ENCODE assay signal across 8 cellular contexts in the genomic region with DNA sequence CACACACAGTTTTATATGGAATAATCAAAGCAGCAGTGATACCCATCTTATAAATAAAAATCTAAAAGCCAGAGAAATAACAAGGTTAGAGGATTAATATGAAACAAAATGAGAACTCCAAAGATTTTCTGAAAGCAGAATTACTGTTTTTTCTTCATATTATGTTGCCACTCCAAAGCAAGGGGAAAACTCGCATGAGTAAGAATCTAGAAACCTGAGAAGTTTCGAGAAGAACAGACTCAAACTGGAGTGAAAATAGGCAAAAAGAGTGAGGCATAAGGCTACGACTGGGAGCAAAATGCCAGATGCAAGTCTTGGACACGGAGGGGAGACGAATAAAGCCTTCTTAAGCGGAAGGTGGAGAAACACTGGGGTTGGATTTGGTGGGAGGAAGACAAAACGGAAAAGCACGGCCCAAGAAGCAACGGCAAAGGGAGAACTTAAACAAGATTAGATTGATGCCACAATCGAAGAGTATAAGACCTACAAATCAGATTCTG. TPM values are rescaled to one million over a fixed set of nuclear protein-coding genes. Genes with fewer than 3 reads are reported as not detected.
DNase-seq lines count a peak whose midpoint lies in the region; ATAC-seq, FAIRE-seq and TF ChIP-seq lines count a peak whose summit lies in the region.

No MANE protein-coding gene starts in this region.

- DNase-seq in NCI-H345 (lab: John Stamatoyannopoulos, UW) (peak; percentile 27), NCI-H345 treated with DMSO at 0.1 percent for 48 hours (lab: John Stamatoyannopoulos, UW; ENCODE audit: unreplicated experiment) (no peak), PC-3 (no peak), H1 (ENCODE audit: low read depth in 1 of 2, low spot score in 2 of 2) (no peak), NCI-H146 (lab: John Stamatoyannopoulos, UW) (no peak), superior temporal gyrus (ENCODE audit: extremely low spot score) (no peak)

- peak overlapping the region; percentile 98; the same call in 1 of the 2 replicates for H2BK5ac ChIP-seq in H1 (ENCODE audit: low read depth, low read length)

- no TSS peak for BruUV-seq in PC-3 (replicated peaks; lab: Mats Ljungman, UMichigan)

- H3K23ac ChIP-seq in H1 (ENCODE audit: insufficient read length): no peak overlapping the region

- H2AK5ac ChIP-seq in H1 (ENCODE audit: low read depth, low read length): no peak overlapping the region

- H3K27me3 ChIP-seq in PC-3 (ENCODE audit: low read length) (no peaks in the 10 kb centered on the region), H1 (replicated peaks in 1 of 4; ENCODE audit: control insufficient read depth in 3 of 4, extremely low read depth in 1 of 4, insufficient read depth in 3 of 4, low read length in 3 of 4) (no peaks in the 10 kb centered on the region), neural cell (ENCODE audit: insufficient read depth, low read depth, low read length) (no peaks in the 10 kb centered on the region)

- H2BK120ac ChIP-seq in H1 (replicated peaks; ENCODE audit: low read depth, low read length): no peak overlapping the region

- no peak overlapping the region for H2BK12ac ChIP-seq in H1 (ENCODE audit: low read depth, low read length)

- no peak for TF ChIP-seq POLR2A in H1 (IDR thresholded peaks at IDR 0.05; ENCODE audit: control extremely low read depth in 1 of 2, low read depth in 2 of 2, low read length in 2 of 2)

- H3K4me3 ChIP-seq in PC-3 (ENCODE audit: low read length) (peak overlapping the region; percentile 93), H1 (ENCODE audit: extremely low read depth in 1 of 4, insufficient read depth in 2 of 4, low read depth in 3 of 4, low read length in 4 of 4) (peak overlapping the region; percentile 83 to 99 (median 92)), neural cell (ENCODE audit: low read length) (peak overlapping the region; percentile 83)

- peak; percentile 5 for ATAC-seq in PC-3
- ATAC-seq in HG03139 (IDR thresholded peaks at IDR 0.05; ENCODE audit: unreplicated experiment): no peak

- intact Hi-C loops in PC-3 (cut with micrococcal nuclease): loop anchor here (2.0 kb wide), 1 partner anchor 37 kb away; no protein-coding TSS in a partner anchor

- H3K18ac ChIP-seq in H1 (ENCODE audit: extremely low read depth, low read length): no peak overlapping the region

- H3K9me3 ChIP-seq in PC-3 (ENCODE audit: low read length): no peaks in the 10 kb centered on the region
- no peaks in the 10 kb centered on the region for H3K9me3 ChIP-seq in H1 (ENCODE audit: insufficient read depth in 2 of 2, low read depth in 1 of 2, low read length in 1 of 2)
- no peaks in the 10 kb centered on the region for H3K9me3 ChIP-seq in neural cell (ENCODE audit: low read length)

- no peak overlapping the region for H4K91ac ChIP-seq in H1 (replicated peaks; ENCODE audit: insufficient read length, low read length)

- no peak overlapping the region for H2BK20ac ChIP-seq in H1 (ENCODE audit: low read length)

- H3K9ac ChIP-seq in PC-3 (ENCODE audit: low read length) (peak overlapping the region; percentile 95), H1 (replicated peaks in 1 of 4; ENCODE audit: extremely low read depth in 1 of 4, low read depth in 3 of 4, low read length in 3 of 4) (peak overlapping the region; percentile 64 to 95 (median 90)), neural cell (ENCODE audit: low read length) (peak overlapping the region; percentile 92)

- TF ChIP-seq CTCF in PC-3 (conservative IDR thresholded peaks at IDR 0.05; ENCODE audit: low read depth, low read length): no peak
- no peak for TF ChIP-seq CTCF in H1 (IDR thresholded peaks at IDR 0.05; ENCODE audit: control extremely low read depth in 1 of 3, insufficient read depth in 1 of 3, low read depth in 1 of 3, low read length in 3 of 3)
- TF ChIP-seq CTCF in neural cell (IDR thresholded peaks at IDR 0.05; ENCODE audit: poor library complexity, severe bottlenecking): no peak

- H3K4me2 ChIP-seq in PC-3 (ENCODE audit: low read length): peak overlapping the region; percentile 95
- H3K4me2 ChIP-seq in H1 (ENCODE audit: insufficient read depth in 1 of 2, low read depth in 2 of 2, low read length in 2 of 2): peak overlapping the region; percentile 74 to 94
- H3K4me2 ChIP-seq in neural cell (ENCODE audit: low read length): peak overlapping the region; percentile 71

- 1% methylated on average over 10 of the region's 10 CpGs; no CpG with 5 or more reads in 1 of the 2 experiments for WGBS in H1 (ENCODE audit: extremely low coverage in 1 of 2, insufficient coverage in 1 of 2, insufficient read length in 1 of 2, insufficient replicate concordance in 2 of 2, low coverage in 1 of 2, low lambda C conversion rate in 2 of 2, missing lambda C conversion rate in 1 of 2), 2 experiments

- H3K79me1 ChIP-seq in H1 (ENCODE audit: low read depth, low read length): peaks cover 3% of the 10 kb centered on the region; the same call in 1 of the 2 replicates

- no peak for TF ChIP-seq RAD21 in H1 (IDR thresholded peaks at IDR 0.05 in 1 of 2, conservative IDR thresholded peaks at IDR 0.05 in 1 of 2; ENCODE audit: low read depth in 2 of 2, low read length in 2 of 2)
- TF ChIP-seq RAD21 in neural cell (conservative IDR thresholded peaks at IDR 0.05): no peak

- CTCF ChIA-PET in PC-3 (lab: Charles Lee): interaction anchor here (1.0 kb wide), 1 partner anchor 38 kb away, joined by 11 read pairs; no protein-coding TSS in a partner anchor
- CTCF ChIA-PET in H1 (lab: Charles Lee; ENCODE audit: partially characterized antibody): interaction anchor here (0.7 to 2.2 kb wide), 7 partner anchors 11 to 110 kb away, joined by 3 to 13 read pairs (median 5); no protein-coding TSS in a partner anchor

- no peak for FAIRE-seq in H1 (lab: Jason Lieb, UNC)

- no peak overlapping the region for H4K8ac ChIP-seq in H1 (ENCODE audit: extremely low read depth, insufficient read depth, low read length)

- H2AFZ ChIP-seq in PC-3 (ENCODE audit: low read length) (peak overlapping the region; percentile 90), H1 (ENCODE audit: low read length) (0 out of 2 replicates have a peak overlapping the region, but pooled peaks have one; percentile 22), neural cell (ENCODE audit: low read depth, low read length) (peak overlapping the region; percentile 92)

- H2BK15ac ChIP-seq in H1 (ENCODE audit: low read length): no peak overlapping the region

- peaks cover 3% of the 10 kb centered on the region; the same call in 1 of the 2 replicates for H3K23me2 ChIP-seq in H1 (ENCODE audit: low read depth, low read length)

- no peaks in the 10 kb centered on the region for H3F3A ChIP-seq in PC-3 (ENCODE audit: low read length, unreplicated experiment)
- H3F3A ChIP-seq in neural cell (ENCODE audit: insufficient read depth, low read length, poor library complexity, severe bottlenecking): no peaks in the 10 kb centered on the region

- H3K36me3 ChIP-seq in PC-3 (ENCODE audit: low read depth, low read length): no peaks in the 10 kb centered on the region
- peaks cover 0 to 3% (median 0%) of the 10 kb centered on the region in 4 experiments; a peak in 1 of 8 replicates for H3K36me3 ChIP-seq in H1 (ENCODE audit: control insufficient read depth in 2 of 4, insufficient read depth in 4 of 4, low read length in 3 of 4)
- H3K36me3 ChIP-seq in neural cell (ENCODE audit: insufficient read depth, low read length): no peaks in the 10 kb centered on the region

- H3K14ac ChIP-seq in H1 (ENCODE audit: insufficient read length): no peak overlapping the region

- H3K79me2 ChIP-seq in PC-3 (ENCODE audit: low read length) (peaks cover 55% of the 10 kb centered on the region), H1 (ENCODE audit: control insufficient read depth in 1 of 2, insufficient read depth in 2 of 2, low read length in 2 of 2) (peaks cover 15 to 54% of the 10 kb centered on the region in 2 experiments), neural cell (replicated peaks; ENCODE audit: insufficient read depth, low read length) (peaks cover 51% of the 10 kb centered on the region)

- H3K9me2 ChIP-seq in PC-3 (replicated peaks; ENCODE audit: low read length): no peaks in the 10 kb centered on the region
- H3K9me2 ChIP-seq in neural cell (ENCODE audit: insufficient read depth, low read length): no peaks in the 10 kb centered on the region

- H3K27ac ChIP-seq in PC-3 (ENCODE audit: low read length) (peak overlapping the region; percentile 89), H1 (ENCODE audit: low read depth, low read length) (peak overlapping the region; percentile 96; the same call in 1 of the 2 replicates), neural cell (ENCODE audit: low read length) (peak overlapping the region; percentile 92)

- H3K4me1 ChIP-seq in PC-3 (ENCODE audit: insufficient read depth, low read length) (peaks cover 7% of the 10 kb centered on the region), H1 (replicated peaks in 1 of 4; ENCODE audit: control insufficient read depth in 3 of 4, insufficient read depth in 4 of 4, low read length in 3 of 4) (no peaks in the 10 kb centered on the region; a peak in 1 of 7 replicates)

- POLR2A ChIA-PET in PC-3 (lab: Charles Lee; ENCODE audit: unreplicated experiment): interaction anchor here (0.6 to 0.9 kb wide), 4 partner anchors 10 to 153 kb away, joined by 3 to 4 read pairs (median 3); no protein-coding TSS in a partner anchor
- POLR2A ChIA-PET in H1 (lab: Charles Lee; ENCODE audit: partially characterized antibody): interaction anchor here (0.7 to 4.6 kb wide), 29 partner anchors 7 to 288 kb away, joined by 3 to 94 read pairs (median 5); partner anchors contain the start of genes KCP and TSPAN33

- H4K20me1 ChIP-seq in PC-3 (ENCODE audit: low read length): peaks cover 30% of the 10 kb centered on the region
- H4K20me1 ChIP-seq in H1 (replicated peaks in 1 of 2; ENCODE audit: control insufficient read depth in 1 of 2, insufficient read depth in 2 of 2, low read length in 2 of 2): peaks cover 5 to 6% of the 10 kb centered on the region in 2 experiments
- H4K20me1 ChIP-seq in neural cell (ENCODE audit: insufficient read depth): no peaks in the 10 kb centered on the region

- TF ChIP-seq EP300 in H1 (IDR thresholded peaks at IDR 0.05; ENCODE audit: borderline replicate concordance in 1 of 2, low read depth in 2 of 2, low read length in 2 of 2) (no peak), neural cell (conservative IDR thresholded peaks at IDR 0.05; ENCODE audit: poor library complexity, severe bottlenecking) (no peak)

- H3K4ac ChIP-seq in H1 (replicated peaks; ENCODE audit: insufficient read length, low read depth, low read length): no peak overlapping the region

- H3K56ac ChIP-seq in H1 (replicated peaks; ENCODE audit: insufficient read length, low read depth, low read length): no peak overlapping the region

- no peak overlapping the region for H4K5ac ChIP-seq in H1 (ENCODE audit: insufficient read length, low read depth, low read length)

RNA-seq across cellular contexts. Expression of gene TNPO3, which starts 0.9 kb away (rescaled TPM):
- total RNA-seq in PC-3 (2014; rRNA removed): 55.9 and 57.3 TPM in 2 replicates
- total RNA-seq in H1 (2021; fragmentation: NEBNext Ultra II Directional; extraction: Animal tissue kit (Norgen Biotek cat#: 25700)): 99.2 and 100 TPM in 2 replicates
- polyA plus RNA-seq in H1 (2011; rRNA removed): 54.1 and 67.6 TPM in 2 replicates
- 72.2 TPM for polyA plus RNA-seq in H1 (2011; cell fraction: cytosol; rRNA removed)
- polyA plus RNA-seq in H1 (2011; cell fraction: nucleus; rRNA removed): 53.6 TPM
- 73.3 to 86.5 TPM (median 82.7 TPM) in 4 replicates for polyA plus RNA-seq in H1 (2012, experiment 1 of 2)
- 7.1 TPM for polyA plus RNA-seq in H1 (2012, experiment 2 of 2)
- polyA plus RNA-seq in H1 (2013, experiment 1 of 2): 55.0 TPM
- polyA plus RNA-seq in H1 (2013, experiment 2 of 2): 54.8 TPM
- polyA minus RNA-seq in H1 (2011; rRNA and poly(A)+ RNA removed): 158 and 177 TPM in 2 replicates
- polyA minus RNA-seq in H1 (2011; cell fraction: cytosol; rRNA and poly(A)+ RNA removed): 60.0 TPM
- polyA minus RNA-seq in H1 (2011; cell fraction: nucleus; rRNA and poly(A)+ RNA removed): 66.3 TPM
- polyA plus RNA-seq in neural cell: 45.7 and 47.7 TPM in 2 replicates
- 108 TPM in 2 replicates for polyA minus RNA-seq in neural cell

Comparison
In these comparisons a context has a peak if more than half of its experiments do, and no peak if none do; other contexts are left out.
1. H2AFZ ChIP-seq: peak in every context shown above with its lines; median percentile 92 in neural cell; 90 in PC-3; 22 in H1.